ENCODE assay signal across 12 cellular contexts in genomic region chr10:24446739-24447138, GRCh38.
A peak's percentile ranks its signal among the peaks of the same experiment; 100 is the strongest.
DNase-seq lines count a peak whose midpoint lies in the region; ATAC-seq, FAIRE-seq and TF ChIP-seq lines count a peak whose summit lies in the region.
"Had no signal": no experiment of that assay in that cellular context is flagged by ENCODE, and none has a peak within 500 bp of the region (broad histone marks: within the 10 kb centered on the region; RNA-seq: fewer than 3 reads in every experiment).

No MANE protein-coding gene starts in this region.

- no peaks in the 10 kb centered on the region for H3K79me2 ChIP-seq in HepG2 (ENCODE audit: insufficient read depth, low read length)
- no peaks in the 10 kb centered on the region for H3K79me2 ChIP-seq in SK-N-SH (ENCODE audit: insufficient read depth)

- TF ChIP-seq POLR2A in HepG2 (IDR thresholded peaks at IDR 0.05; ENCODE audit: insufficient read depth in 1 of 2, low read depth in 2 of 2, low read length in 2 of 2) (no peak), right lobe of liver (IDR thresholded peaks at IDR 0.05) (no peak), thyroid gland (IDR thresholded peaks at IDR 0.05) (no peak)

- CTCF ChIA-PET in HepG2 (lab: Yijun Ruan, JAX; ENCODE audit: low intra/inter-chr PET ratio, low total read pairs): no interaction called here
- CTCF ChIA-PET in SK-N-SH (lab: Yijun Ruan, JAX): no interaction called here

- TF ChIP-seq CTCF in HepG2 (CRISPR knock-in tag; IDR thresholded peaks at IDR 0.05) (no peak), right lobe of liver (IDR thresholded peaks at IDR 0.05) (no peak), SK-N-SH (IDR thresholded peaks at IDR 0.05) (no peak), thyroid gland (IDR thresholded peaks at IDR 0.05) (no peak)

- no TSS peak for BruUV-seq in HepG2 (replicated peaks; lab: Mats Ljungman, UMichigan)

- FAIRE-seq in HepG2 (lab: Jason Lieb, UNC) (no peak), urothelium cell line (lab: Jason Lieb, UNC) (no peak)

- ATAC-seq in HepG2 (no peak), right lobe of liver (no peak), HG03097 (IDR thresholded peaks at IDR 0.05; ENCODE audit: low FRiP score, unreplicated experiment) (no peak)

- H3K4me3 ChIP-seq in HepG2 (replicated peaks in 1 of 3; ENCODE audit: insufficient read depth in 1 of 3, low read depth in 2 of 3, low read length in 3 of 3) (no peak overlapping the region), right lobe of liver (no peak overlapping the region), SK-N-SH (ENCODE audit: low read depth in 2 of 2, low read length in 1 of 2) (no peak overlapping the region), thyroid gland (replicated peaks in 1 of 3) (no peak overlapping the region)

- in situ Hi-C loops in HepG2 (cut with HindIII; ENCODE audit: extremely low pct_ligation_motif_present, low pct_unique_long_range_greater_than_20kb): no loop called here

- H3F3A ChIP-seq in SK-N-SH (replicated peaks; ENCODE audit: insufficient read depth): peaks cover 32% of the 10 kb centered on the region

- H3K9me2 ChIP-seq in SK-N-SH: no peaks in the 10 kb centered on the region

- WGBS in HepG2 (ENCODE audit: low lambda C conversion rate): 88% methylated on average over 6 of the region's 6 CpGs
- 92% methylated on average over 5 of the region's 6 CpGs for WGBS in right lobe of liver (ENCODE audit: insufficient coverage, low coverage, low lambda C conversion rate, missing lambda C conversion rate)
- 76% methylated on average over 6 of the region's 6 CpGs for WGBS in SK-N-SH (ENCODE audit: low lambda C conversion rate)
- WGBS in thyroid gland, 2 donors: 89 to 91% methylated on average over 6 of the region's 6 CpGs

- TF ChIP-seq EP300 in HepG2 (IDR thresholded peaks at IDR 0.05; ENCODE audit: low read depth in 2 of 2, low read length in 2 of 2): no peak
- no peak for TF ChIP-seq EP300 in HepG2 (CRISPR knock-in tag; IDR thresholded peaks at IDR 0.05; ENCODE audit: borderline replicate concordance)
- no peak for TF ChIP-seq EP300 in SK-N-SH (IDR thresholded peaks at IDR 0.05; ENCODE audit: borderline replicate concordance in 1 of 2, low read depth in 1 of 2, low read length in 1 of 2)

- TF ChIP-seq RAD21 in HepG2 (CRISPR knock-in tag; IDR thresholded peaks at IDR 0.05) (no peak), SK-N-SH (IDR thresholded peaks at IDR 0.05; ENCODE audit: low read length) (no peak)

- peaks cover 2 to 6% of the 10 kb centered on the region in 2 experiments; a peak in 3 of 5 replicates for H3K36me3 ChIP-seq in HepG2 (replicated peaks in 1 of 2; ENCODE audit: control insufficient read depth in 1 of 2, insufficient read depth in 2 of 2, low read length in 2 of 2)
- H3K36me3 ChIP-seq in right lobe of liver: no peaks in the 10 kb centered on the region
- H3K36me3 ChIP-seq in SK-N-SH (replicated peaks in 1 of 2; ENCODE audit: control insufficient read depth in 1 of 2, insufficient read depth in 2 of 2, low read length in 1 of 2): no peaks in the 10 kb centered on the region
- no peaks in the 10 kb centered on the region for H3K36me3 ChIP-seq in thyroid gland

- H3K9me3 ChIP-seq in HepG2 (ENCODE audit: low read length): no peaks in the 10 kb centered on the region
- H3K9me3 ChIP-seq in right lobe of liver: no peaks in the 10 kb centered on the region
- no peaks in the 10 kb centered on the region for H3K9me3 ChIP-seq in SK-N-SH
- H3K9me3 ChIP-seq in thyroid gland: no peaks in the 10 kb centered on the region

- no peak overlapping the region for H3K27ac ChIP-seq in HepG2 (ENCODE audit: extremely low read length, insufficient read depth, low read length)
- no peak overlapping the region for H3K27ac ChIP-seq in right lobe of liver
- peak overlapping the region in 1 of 2 experiments; percentile 51; a peak in 2 of 4 replicates for H3K27ac ChIP-seq in SK-N-SH (ENCODE audit: low read depth in 2 of 2, low read length in 1 of 2)
- H3K27ac ChIP-seq in thyroid gland: no peak overlapping the region

- DNase-seq in HepG2 (ENCODE audit: low spot score) (no peak), right lobe of liver (no peak), SK-N-SH (no peak), fibroblast of peridontal ligament (ENCODE audit: extremely low read depth) (peak; percentile 97), urothelium cell line (ENCODE audit: low spot score) (peak; percentile 57), inferior parietal cortex (ENCODE audit: extremely low spot score) (no peak), thyroid gland (no peak)
- DNase-seq: activated CD4-positive, alpha-beta memory T cell treated with anti-CD3 and anti-CD28 coated beads, Interleukin-2, amount 10 ng/mL, durations not matched to agents 7 days and 5 days; activated effector memory CD4-positive, alpha-beta T cell treated with anti-CD3 and anti-CD28 coated beads, Interleukin-2, amount 50 U/mL, for 16 hours; DND-41; NCI-H2029 treated with DMSO at 0.1 percent for 48 hours had no signal

- H3K4me1 ChIP-seq in HepG2 (ENCODE audit: insufficient read depth, low read length) (peaks cover 18% of the 10 kb centered on the region), right lobe of liver (peaks cover 0 to 25% (median 11%) of the 10 kb centered on the region in 4 donors), SK-N-SH (ENCODE audit: control insufficient read depth in 1 of 2, insufficient read depth in 2 of 2, low read depth in 1 of 2, low read length in 1 of 2) (peaks cover 12 to 34% of the 10 kb centered on the region in 2 experiments), thyroid gland (peaks cover 18 to 20% of the 10 kb centered on the region in 2 donors)

- H2AFZ ChIP-seq in HepG2 (ENCODE audit: low read length) (no peak overlapping the region), SK-N-SH (ENCODE audit: low read depth) (no peak overlapping the region)

- POLR2A ChIA-PET in HepG2 (lab: Yijun Ruan, JAX) (no interaction called here), SK-N-SH (lab: Yijun Ruan, JAX) (no interaction called here)

- intact Hi-C loops in HepG2 (cut with micrococcal nuclease; ENCODE audit: unreplicated experiment) (no loop called here), right lobe of liver (cut with DNase I) (no loop called here), thyroid gland (cut with DNase I) (no loop called here)

- H3K9ac ChIP-seq in HepG2 (ENCODE audit: insufficient read depth, low read depth, low read length) (no peak overlapping the region), SK-N-SH (no peak overlapping the region)

- H3K27me3 ChIP-seq in HepG2 (ENCODE audit: control insufficient read depth in 1 of 2, insufficient read depth in 2 of 2, low read length in 2 of 2) (no peaks in the 10 kb centered on the region), right lobe of liver (no peaks in the 10 kb centered on the region), SK-N-SH (ENCODE audit: insufficient read depth) (no peaks in the 10 kb centered on the region), thyroid gland (no peaks in the 10 kb centered on the region)

- H3K4me2 ChIP-seq in HepG2 (ENCODE audit: low read depth, low read length) (no peak overlapping the region), SK-N-SH (no peak overlapping the region)

- H4K20me1 ChIP-seq in HepG2 (ENCODE audit: insufficient read depth, low read length) (no peaks in the 10 kb centered on the region), SK-N-SH (ENCODE audit: insufficient read depth) (no peaks in the 10 kb centered on the region)

TF ChIP-seq in HepG2, 621 proteins besides CTCF, POLR2A, EP300 and RAD21:
- no peak for TF ChIP-seq SRSF1 (optimal IDR thresholded peaks at IDR 0.05; ENCODE audit: low read depth, low read length)
- TF ChIP-seq ZNF484 (CRISPR knock-in tag; IDR thresholded peaks at IDR 0.05; ENCODE audit: borderline replicate concordance, low read depth): no peak
- peak; percentile 72 for TF ChIP-seq FOSL2 (CRISPR knock-in tag; IDR thresholded peaks at IDR 0.05)

TF ChIP-seq in SK-N-SH, 30 proteins besides CTCF, POLR2A, EP300 and RAD21:
- TF ChIP-seq JUND (IDR thresholded peaks at IDR 0.05): peak; percentile 51
- TF ChIP-seq FOXJ3 (CRISPR knock-in tag; IDR thresholded peaks at IDR 0.05): no peak
- TF ChIP-seq, protein P1, sequence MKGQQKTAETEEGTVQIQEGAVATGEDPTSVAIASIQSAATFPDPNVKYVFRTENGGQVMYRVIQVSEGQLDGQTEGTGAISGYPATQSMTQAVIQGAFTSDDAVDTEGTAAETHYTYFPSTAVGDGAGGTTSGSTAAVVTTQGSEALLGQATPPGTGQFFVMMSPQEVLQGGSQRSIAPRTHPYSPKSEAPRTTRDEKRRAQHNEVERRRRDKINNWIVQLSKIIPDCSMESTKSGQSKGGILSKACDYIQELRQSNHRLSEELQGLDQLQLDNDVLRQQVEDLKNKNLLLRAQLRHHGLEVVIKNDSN (IDR thresholded peaks at IDR 0.05; ENCODE audit: borderline replicate concordance, low read depth): no peak
- no peak for TF ChIP-seq TEAD4 (IDR thresholded peaks at IDR 0.05; ENCODE audit: borderline replicate concordance, insufficient read depth)
- TF ChIP-seq NRF1 (IDR thresholded peaks at IDR 0.05; ENCODE audit: low read depth, low read length): no peak
- peak; percentile 71; the same call in 1 of the 2 replicates for TF ChIP-seq FOSL2 (IDR thresholded peaks at IDR 0.05; ENCODE audit: borderline replicate concordance, low read depth)
- TF ChIP-seq, protein P2, sequence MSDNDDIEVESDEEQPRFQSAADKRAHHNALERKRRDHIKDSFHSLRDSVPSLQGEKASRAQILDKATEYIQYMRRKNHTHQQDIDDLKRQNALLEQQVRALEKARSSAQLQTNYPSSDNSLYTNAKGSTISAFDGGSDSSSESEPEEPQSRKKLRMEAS (IDR thresholded peaks at IDR 0.05; ENCODE audit: low read depth): peak; percentile 57; the same call in 1 of the 2 replicates
- no peak for TF ChIP-seq PBX3 (IDR thresholded peaks at IDR 0.05)
- no peak for TF ChIP-seq CHD2 (IDR thresholded peaks at IDR 0.05; ENCODE audit: low read length, partially characterized antibody)
- TF ChIP-seq RFX5 (IDR thresholded peaks at IDR 0.05; ENCODE audit: low read length): no peak
- peak; percentile 61 for TF ChIP-seq TCF12 (IDR thresholded peaks at IDR 0.05)

Comparison
In these comparisons a context has a peak if more than half of its experiments do, and no peak if none do; other contexts are left out.
1. DNase-seq: peak in fibroblast of peridontal ligament (single experiment) and urothelium cell line (single experiment); none in HepG2 (single experiment), right lobe of liver (0 of 3), SK-N-SH (single experiment), inferior parietal cortex (single experiment) and thyroid gland (0 of 2).